ENCODE assay signal across 9 cellular contexts in genomic region chr10:110083884-110084283, GRCh38.
DNase-seq lines count a peak whose midpoint lies in the region; ATAC-seq, FAIRE-seq and TF ChIP-seq lines count a peak whose summit lies in the region.
"Had no signal": no experiment of that assay in that cellular context is flagged by ENCODE, and none has a peak within 500 bp of the region (broad histone marks: within the 10 kb centered on the region; RNA-seq: fewer than 3 reads in every experiment).

No MANE protein-coding gene starts in this region.

- TF ChIP-seq CTCF in KMS-11 (conservative IDR thresholded peaks at IDR 0.05; ENCODE audit: low read depth, low read length) (no peak), GM12878 (IDR thresholded peaks at IDR 0.05 in 2 of 3, conservative IDR thresholded peaks at IDR 0.05 in 1 of 3; ENCODE audit: control insufficient read depth in 2 of 3, extremely low read depth in 1 of 3, insufficient read depth in 1 of 3, low read depth in 3 of 3, low read length in 3 of 3) (no peak)

- intact Hi-C loops in GM12878 (cut with micrococcal nuclease; ENCODE audit: unreplicated experiment) = loop anchor here (10.0 kb wide), 1 partner anchor 421 kb away; no protein-coding TSS in a partner anchor
- intact Hi-C loops in left colon (cut with DNase I, micrococcal nuclease) = no loop called here

- RAD21 ChIA-PET in GM12878 (lab: Charles Lee; ENCODE audit: unreplicated experiment) = interaction anchor here (0.7 to 9.5 kb wide), 12 partner anchors 10 to 200 kb away, joined by 3 to 128 read pairs (median 4); no protein-coding TSS in a partner anchor

- ATAC-seq in GM12878 (no peak), HG02884 (IDR thresholded peaks at IDR 0.05; ENCODE audit: unreplicated experiment) (no peak), left colon (no peak), GM19397 (IDR thresholded peaks at IDR 0.05; ENCODE audit: unreplicated experiment) (no peak)

- TF ChIP-seq POLR2A in GM12878 (IDR thresholded peaks at IDR 0.05; ENCODE audit: low read depth, low read length) = no peak

- H3K27me3 ChIP-seq in KMS-11 (ENCODE audit: insufficient read depth, low read depth) (no peaks in the 10 kb centered on the region), GM12878 (replicated peaks in 1 of 2; ENCODE audit: control insufficient read depth in 2 of 2, insufficient read depth in 2 of 2, low read length in 1 of 2) (no peaks in the 10 kb centered on the region)
- H3K27me3 ChIP-seq: SJCRH30, transverse colon had no signal

- POLR2A ChIA-PET in GM12878 (lab: Charles Lee) = interaction anchor here (0.7 to 5.0 kb wide), 5 partner anchors 10 to 77 kb away, joined by 3 to 44 read pairs (median 4); no protein-coding TSS in a partner anchor

- H3K36me3 ChIP-seq in KMS-11 (ENCODE audit: insufficient read depth) (no peaks in the 10 kb centered on the region), GM12878 (ENCODE audit: control insufficient read depth in 2 of 2, insufficient read depth in 2 of 2, low read length in 1 of 2) (no peaks in the 10 kb centered on the region)
- H3K36me3 ChIP-seq: SJCRH30, transverse colon had no signal

- SMC1A ChIA-PET in GM12878 (lab: Charles Lee; ENCODE audit: uncharacterized antibody, unreplicated experiment) = interaction anchor here (0.8 to 9.3 kb wide), 16 partner anchors 11 to 200 kb away, joined by 3 to 172 read pairs (median 6); partner anchors contain the start of gene ADD3

- TF ChIP-seq EP300 in GM12878 (IDR thresholded peaks at IDR 0.05; ENCODE audit: borderline replicate concordance in 1 of 2, control insufficient read depth in 1 of 2, low read depth in 2 of 2, low read length in 2 of 2) = no peak

- H3K79me2 ChIP-seq in KMS-11 (ENCODE audit: insufficient read depth, low read depth) (peaks cover 33% of the 10 kb centered on the region), GM12878 (ENCODE audit: control insufficient read depth, insufficient read depth, low read length) (peaks cover 35% of the 10 kb centered on the region)

- no peak for TF ChIP-seq RAD21 in GM12878 (IDR thresholded peaks at IDR 0.05; ENCODE audit: insufficient read depth, low read depth, low read length)

- H3K9me3 ChIP-seq in GM12878 (replicated peaks; ENCODE audit: control insufficient read depth, insufficient read depth, low read length) = no peaks in the 10 kb centered on the region; the same call in 2 of the 3 replicates
- H3K9me3 ChIP-seq: transverse colon had no signal

- H3K4me3 ChIP-seq in KMS-11 (IDR thresholded peaks at IDR 0.05; ENCODE audit: insufficient read depth, low read depth, low read length) (no peak overlapping the region), GM12878 (no peak overlapping the region)
- H3K4me3 ChIP-seq: SJCRH30, transverse colon had no signal

- peaks cover 50% of the 10 kb centered on the region for H3K4me1 ChIP-seq in KMS-11 (ENCODE audit: low read depth, poor library complexity, severe bottlenecking)
- peaks cover 20% of the 10 kb centered on the region for H3K4me1 ChIP-seq in GM12878 (ENCODE audit: control insufficient read depth, insufficient read depth, low read length)

- CTCF ChIA-PET in GM12878 (lab: Yijun Ruan, JAX) = interaction anchor here (0.8 to 3.7 kb wide), 7 partner anchors 9 to 127 kb away, joined by 3 to 16 read pairs (median 4); no protein-coding TSS in a partner anchor

- in situ Hi-C loops in GM12878 (cut with MboI) = no loop called here

- no peak for FAIRE-seq in GM12878 (lab: Jason Lieb, UNC)

- H3K9ac ChIP-seq in KMS-11 (no peak overlapping the region), GM12878 (ENCODE audit: control insufficient read depth, insufficient read depth, low read length) (no peak overlapping the region)

- H2AFZ ChIP-seq in KMS-11 (ENCODE audit: low read depth) (no peak overlapping the region), GM12878 (ENCODE audit: control insufficient read depth, low read depth, low read length) (no peak overlapping the region)

- H4K20me1 ChIP-seq in KMS-11 (ENCODE audit: insufficient read depth) (no peaks in the 10 kb centered on the region), GM12878 (ENCODE audit: control insufficient read depth, insufficient read depth) (no peaks in the 10 kb centered on the region)

- DNase-seq in DMS53 (lab: John Stamatoyannopoulos, UW) = peak; percentile 89
- no peak for DNase-seq in GM12878 (ENCODE audit: low read depth, low spot score)
- peak; percentile 31 for DNase-seq in myocyte (ENCODE audit: low read depth)
- no peak for DNase-seq in left colon
- DNase-seq: SJCRH30, transverse colon had no signal

- H3K27ac ChIP-seq in KMS-11 = no peak overlapping the region
- H3K27ac ChIP-seq in GM12878 (ENCODE audit: control insufficient read depth, insufficient read depth) = 0 out of 2 replicates have a peak overlapping the region, but pooled peaks have one; percentile 3
- H3K27ac ChIP-seq: SJCRH30 had no signal

- H3K4me2 ChIP-seq in KMS-11 = peak overlapping the region; percentile 25
- H3K4me2 ChIP-seq in GM12878 (ENCODE audit: control insufficient read depth, insufficient read depth) = no peak overlapping the region

- BruUV-seq in GM12878 (replicated peaks; lab: Mats Ljungman, UMichigan) = no TSS peak

TF ChIP-seq in GM12878, 131 proteins besides CTCF, POLR2A, EP300 and RAD21:
- TF ChIP-seq NFIC (IDR thresholded peaks at IDR 0.05; ENCODE audit: low read depth, low read length) = no peak
- no peak for TF ChIP-seq REST (IDR thresholded peaks at IDR 0.05; ENCODE audit: low read depth, low read length)
- no peak for TF ChIP-seq E2F4 (IDR thresholded peaks at IDR 0.05; ENCODE audit: low read depth, low read length)
- TF ChIP-seq EED (IDR thresholded peaks at IDR 0.05; ENCODE audit: low read depth) = no peak
- no peak for TF ChIP-seq JUND (IDR thresholded peaks at IDR 0.05; ENCODE audit: low read depth, low read length)
- no peak for TF ChIP-seq IKZF1 (conservative IDR thresholded peaks at IDR 0.05)
- no peak for TF ChIP-seq PAX8 (IDR thresholded peaks at IDR 0.05)
- no peak for TF ChIP-seq BMI1 (IDR thresholded peaks at IDR 0.05; ENCODE audit: borderline replicate concordance)
- TF ChIP-seq SPI1 (IDR thresholded peaks at IDR 0.05; ENCODE audit: borderline replicate concordance, insufficient read depth, low read depth, low read length) = no peak
- TF ChIP-seq IKZF2 (IDR thresholded peaks at IDR 0.05) = no peak
- no peak for TF ChIP-seq HDGF (IDR thresholded peaks at IDR 0.05)
- no peak for TF ChIP-seq POLR2AphosphoS5 (IDR thresholded peaks at IDR 0.05; ENCODE audit: low read length)
- no peak for TF ChIP-seq TCF12 (IDR thresholded peaks at IDR 0.05; ENCODE audit: low read depth, low read length)
- no peak for TF ChIP-seq GABPA (IDR thresholded peaks at IDR 0.05; ENCODE audit: low read depth)
- TF ChIP-seq USF2 (IDR thresholded peaks at IDR 0.05; ENCODE audit: borderline replicate concordance, low read depth, low read length) = no peak
- no peak for TF ChIP-seq NFYA (IDR thresholded peaks at IDR 0.05; ENCODE audit: borderline replicate concordance, low read depth, low read length)
TF ChIP-seq in GM12878: peak in this region for 0.

Comparison
In these comparisons a context has a peak if more than half of its experiments do, and no peak if none do; other contexts are left out.
1. DNase-seq: peak in DMS53 (single experiment) and myocyte (single experiment); none in GM12878 (single experiment) and left colon (0 of 2).